ENCODE assay signal across 11 cellular contexts in genomic region chr20:63129376-63129965, GRCh38.
"Had no signal": no experiment of that assay in that cellular context is flagged by ENCODE, and none has a peak within 500 bp of the region (broad histone marks: within the 10 kb centered on the region; RNA-seq: fewer than 3 reads in every experiment).

No MANE protein-coding gene starts in this region.

- H3K9me3 ChIP-seq: testis, uterus had no signal

- H3K4me1 ChIP-seq: testis, uterus had no signal

- DNase-seq: activated CD8-positive, alpha-beta T cell treated with anti-CD3 and anti-CD28 coated beads for 36 hours; immature natural killer cell; mammary epithelial cell; natural killer cell; stimulated activated CD4-positive, alpha-beta T cell treated with anti-CD3 and anti-CD28 coated beads, Interleukin-15, amount 100 ng/mL, for 24 hours; stimulated activated CD4-positive, alpha-beta T cell treated with anti-CD3 and anti-CD28 coated beads, Interleukin-4, amount 100 ng/mL, for 4 hours; stimulated activated naive CD8-positive, alpha-beta T cell treated with anti-CD3 and anti-CD28 coated beads, Interleukin-15, amount 100 ng/mL, for 72 hours; T1000; testis; uterus had no signal

- ATAC-seq: activated CD8-positive, alpha-beta T cell treated with anti-CD3 and anti-CD28 coated beads for 36 hours; esophagus mucosa; natural killer cell; stimulated activated naive CD8-positive, alpha-beta T cell treated with anti-CD3 and anti-CD28 coated beads, Interleukin-15, amount 100 ng/mL, for 72 hours had no signal

- H3K27ac ChIP-seq: testis, uterus had no signal

- H3K27me3 ChIP-seq: testis, uterus had no signal

- H3K4me3 ChIP-seq: testis, uterus had no signal

- H3K36me3 ChIP-seq: uterus had no signal
